In genomic region chr3:44918087-44918486, GRCh38 we compare ENCODE assay signal across 35 cellular contexts. TPM values are rescaled to one million over a fixed set of nuclear protein-coding genes. Genes with fewer than 3 reads are reported as not detected.
"Had no signal": no experiment of that assay in that cellular context is flagged by ENCODE, and none has a peak within 500 bp of the region (broad histone marks: within the 10 kb centered on the region; RNA-seq: fewer than 3 reads in every experiment).

No MANE protein-coding gene starts in this region.

- H3K4me3 Mint-ChIP-seq: activated B cell treated with CpG ODN at 0.5 μM for 24 hours; activated CD8-positive, alpha-beta T cell treated with anti-CD3 and anti-CD28 coated beads for 36 hours; activated naive CD4-positive, alpha-beta T cell treated with anti-CD3 and anti-CD28 coated beads, Interleukin-2, amount 10 ng/mL, durations not matched to agents 7 days and 5 days; activated naive CD8-positive, alpha-beta T cell treated with anti-CD3 and anti-CD28 coated beads, Interleukin-2, amount 10 ng/mL, durations not matched to agents 7 days and 5 days; activated T-cell treated with anti-CD3 and anti-CD28 coated beads, Interleukin-2, amount 50 U/mL, for 4 hours; activated T-helper 17 cell treated with anti-CD3 and anti-CD28 coated beads, Interleukin-2, amount 50 U/mL, for 72 hours; brain; dendritic cell treated with granulocyte-macrophage colony-stimulating factor and Interleukin-4, amounts not matched to agents 40 ng/mL and 50 ng/mL, for 4 days; endodermal cell; T-helper 2 cell treated with Interferon-gamma antibody and Interleukin-4, amounts not matched to agents 5 μg/mL and 100 μg/mL, for 36 hours had no signal

- H3K27me3 Mint-ChIP-seq: activated B cell treated with CpG ODN at 0.5 μM for 24 hours; activated CD8-positive, alpha-beta T cell treated with anti-CD3 and anti-CD28 coated beads for 36 hours; activated naive CD8-positive, alpha-beta T cell treated with anti-CD3 and anti-CD28 coated beads, Interleukin-2, amount 10 ng/mL, durations not matched to agents 7 days and 5 days; activated T-helper 17 cell treated with anti-CD3 and anti-CD28 coated beads, Interleukin-2, amount 50 U/mL, for 72 hours; brain; dendritic cell treated with granulocyte-macrophage colony-stimulating factor and Interleukin-4, amounts not matched to agents 40 ng/mL and 50 ng/mL, for 4 days; T-helper 17 cell had no signal

- H3K4me1 Mint-ChIP-seq: activated B cell treated with CpG ODN at 0.5 μM for 24 hours; activated naive CD4-positive, alpha-beta T cell treated with anti-CD3 and anti-CD28 coated beads, Interleukin-2, amount 10 ng/mL, durations not matched to agents 7 days and 5 days; activated naive CD8-positive, alpha-beta T cell treated with anti-CD3 and anti-CD28 coated beads, Interleukin-2, amount 10 ng/mL, durations not matched to agents 7 days and 5 days; activated T-helper 17 cell treated with anti-CD3 and anti-CD28 coated beads, Interleukin-2, amount 50 U/mL, for 72 hours; T-helper 17 cell had no signal

- H3K36me3 ChIP-seq: breast epithelium, cardiac muscle cell, WERI-Rb-1 had no signal

- H3K27me3 ChIP-seq: ascending aorta, breast epithelium, cardiac muscle cell, dorsolateral prefrontal cortex, foreskin keratinocyte, gastrocnemius medialis, heart right ventricle had no signal

- H3K27ac ChIP-seq: ascending aorta, breast epithelium, cardiac muscle cell, coronary artery, foreskin keratinocyte, gastrocnemius medialis, heart right ventricle, WERI-Rb-1 had no signal

- DNase-seq: activated B cell treated with CpG ODN at 0.5 μM for 24 hours; activated CD4-positive, alpha-beta T cell treated with anti-CD3 and anti-CD28 coated beads for 48 hours; activated CD4-positive, alpha-beta T cell treated with anti-CD3 and anti-CD28 coated beads, Interleukin-2, amount 50 U/mL, for 1 hour; activated CD4-positive, alpha-beta T cell treated with anti-CD3 and anti-CD28 coated beads, Interleukin-2, amount 50 U/mL, for 48 hours; activated CD8-positive, alpha-beta memory T cell treated with anti-CD3 and anti-CD28 coated beads for 24 hours; activated CD8-positive, alpha-beta T cell treated with anti-CD3 and anti-CD28 coated beads for 36 hours; activated gamma-delta T cell; activated naive CD4-positive, alpha-beta T cell; activated naive CD4-positive, alpha-beta T cell treated with anti-CD3 and anti-CD28 coated beads, Interleukin-2, amount 10 ng/mL, durations not matched to agents 7 days and 5 days; activated naive CD8-positive, alpha-beta T cell treated with anti-CD3 and anti-CD28 coated beads, Interleukin-2, amount 10 ng/mL, durations not matched to agents 7 days and 5 days; activated T-cell treated with anti-CD3 and anti-CD28 coated beads, Interleukin-2, amount 50 U/mL, for 4 hours; central memory CD4-positive, alpha-beta T cell; cerebellar nuclear complex; dorsolateral prefrontal cortex; effector memory CD4-positive, alpha-beta T cell; foreskin keratinocyte; gastrocnemius medialis; heart right ventricle; T-helper 1 cell; T-helper 17 cell; T1000; WERI-Rb-1 had no signal

- ATAC-seq: activated CD4-positive, CD25-positive, alpha-beta regulatory T cell treated with anti-CD3 and anti-CD28 coated beads, Interleukin-2, amount 50 U/mL, for 24 hours; activated CD8-positive, alpha-beta T cell treated with anti-CD3 and anti-CD28 coated beads for 36 hours; activated naive CD4-positive, alpha-beta T cell treated with anti-CD3 and anti-CD28 coated beads, Interleukin-2, amount 50 U/mL, for 72 hours; activated T-cell treated with anti-CD3 and anti-CD28 coated beads, Interleukin-2, amount 50 U/mL, for 4 hours; activated T-helper 17 cell treated with anti-CD3 and anti-CD28 coated beads, Interleukin-2, amount 50 U/mL, for 72 hours; esophagus mucosa; foreskin keratinocyte; gastrocnemius medialis; T-helper 17 cell had no signal

- H3K9me3 Mint-ChIP-seq: activated B cell treated with CpG ODN at 0.5 μM for 24 hours; activated CD8-positive, alpha-beta T cell treated with anti-CD3 and anti-CD28 coated beads for 36 hours; activated naive CD4-positive, alpha-beta T cell treated with anti-CD3 and anti-CD28 coated beads, Interleukin-2, amount 10 ng/mL, durations not matched to agents 7 days and 5 days; activated naive CD4-positive, alpha-beta T cell treated with anti-CD3 and anti-CD28 coated beads, Interleukin-2, amount 50 U/mL, for 72 hours; activated naive CD8-positive, alpha-beta T cell treated with anti-CD3 and anti-CD28 coated beads, Interleukin-2, amount 10 ng/mL, durations not matched to agents 7 days and 5 days; activated T-cell treated with anti-CD3 and anti-CD28 coated beads, Interleukin-2, amount 50 U/mL, for 4 hours; activated T-helper 17 cell treated with anti-CD3 and anti-CD28 coated beads, Interleukin-2, amount 50 U/mL, for 72 hours; brain; dendritic cell treated with granulocyte-macrophage colony-stimulating factor and Interleukin-4, amounts not matched to agents 40 ng/mL and 50 ng/mL, for 4 days; endodermal cell; T-helper 2 cell treated with Interferon-gamma antibody and Interleukin-4, amounts not matched to agents 5 μg/mL and 100 μg/mL, for 36 hours had no signal

- H3K9me3 ChIP-seq: ascending aorta, breast epithelium, gastrocnemius medialis, heart right ventricle had no signal

- H3K4me1 ChIP-seq: ascending aorta, breast epithelium, foreskin keratinocyte, gastrocnemius medialis had no signal

- H3K36me3 Mint-ChIP-seq: activated naive CD4-positive, alpha-beta T cell treated with anti-CD3 and anti-CD28 coated beads, Interleukin-2, amount 50 U/mL, for 72 hours; activated naive CD8-positive, alpha-beta T cell treated with anti-CD3 and anti-CD28 coated beads, Interleukin-2, amount 10 ng/mL, durations not matched to agents 7 days and 5 days had no signal

- H3K4me3 ChIP-seq: ascending aorta, breast epithelium, cardiac muscle cell, coronary artery, dorsolateral prefrontal cortex, gastrocnemius medialis, heart right ventricle had no signal

- H3K27ac Mint-ChIP-seq: activated B cell treated with CpG ODN at 0.5 μM for 24 hours; activated CD8-positive, alpha-beta T cell treated with anti-CD3 and anti-CD28 coated beads for 36 hours; activated naive CD4-positive, alpha-beta T cell treated with anti-CD3 and anti-CD28 coated beads, Interleukin-2, amount 10 ng/mL, durations not matched to agents 7 days and 5 days; activated T-helper 17 cell treated with anti-CD3 and anti-CD28 coated beads, Interleukin-2, amount 50 U/mL, for 72 hours; brain; dendritic cell treated with granulocyte-macrophage colony-stimulating factor and Interleukin-4, amounts not matched to agents 40 ng/mL and 50 ng/mL, for 4 days; endodermal cell; T-helper 17 cell; T-helper 2 cell treated with Interferon-gamma antibody and Interleukin-4, amounts not matched to agents 5 μg/mL and 100 μg/mL, for 36 hours had no signal

RNA-seq across cellular contexts. Expression of gene TGM4, which starts 43.7 kb away (rescaled TPM):
- total RNA-seq: activated B cell treated with CpG ODN at 0.5 μM for 24 hours; activated CD8-positive, alpha-beta T cell treated with anti-CD3 and anti-CD28 coated beads for 36 hours; activated naive CD4-positive, alpha-beta T cell treated with anti-CD3 and anti-CD28 coated beads, Interleukin-2, amount 50 U/mL, for 72 hours; activated naive CD8-positive, alpha-beta T cell treated with anti-CD3 and anti-CD28 coated beads, Interleukin-2, amount 10 ng/mL, durations not matched to agents 7 days and 5 days; activated T-cell treated with anti-CD3 and anti-CD28 coated beads, Interleukin-2, amount 50 U/mL, for 4 hours; activated T-helper 17 cell treated with anti-CD3 and anti-CD28 coated beads, Interleukin-2, amount 50 U/mL, for 72 hours; ascending aorta; cardiac muscle cell; endodermal cell; epithelial cell of proximal tubule; esophagus mucosa; gastrocnemius medialis; heart right ventricle; T-helper 17 cell had no signal
- polyA plus RNA-seq: heart right ventricle had no signal

RNA-seq across cellular contexts. Expression of gene TMEM42, which starts 56.4 kb away (rescaled TPM):
- total RNA-seq: ascending aorta had no signal
